ENCODE assay signal across 12 cellular contexts in the genomic region with DNA sequence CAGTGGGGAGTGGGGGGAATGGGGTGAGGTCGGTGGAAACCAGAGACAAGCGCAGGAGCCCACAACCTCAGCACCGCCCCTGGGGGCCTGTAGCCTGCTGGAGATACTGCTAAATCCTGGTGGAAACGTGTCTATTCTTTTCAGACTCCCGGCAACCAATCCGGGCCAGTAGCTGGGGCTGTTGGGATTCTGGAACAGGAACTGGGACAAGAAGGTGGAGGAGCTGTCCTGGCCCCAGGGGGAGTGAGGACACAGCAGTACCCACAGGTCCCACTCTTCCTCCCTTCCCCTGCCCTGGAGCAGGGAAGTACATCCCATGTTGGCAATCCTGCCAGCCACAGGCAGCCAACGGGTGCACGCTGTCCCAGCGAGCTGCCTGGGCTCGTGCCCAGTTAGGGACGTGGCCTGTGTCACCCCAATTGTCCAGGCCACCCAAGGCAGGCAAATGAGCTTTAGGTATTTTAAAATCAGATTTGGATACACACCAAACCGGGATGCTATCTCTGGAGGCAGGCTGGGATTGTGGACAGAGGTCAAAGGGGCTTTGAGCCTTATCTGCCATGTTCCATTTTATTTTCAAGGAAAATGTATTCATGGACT. TPM values are rescaled to one million over a fixed set of nuclear protein-coding genes. Genes with fewer than 3 reads are reported as not detected.
DNase-seq lines count a peak whose midpoint lies in the region; ATAC-seq and TF ChIP-seq lines count a peak whose summit lies in the region.
"Had no signal": no experiment of that assay in that cellular context is flagged by ENCODE, and none has a peak within 500 bp of the region (broad histone marks: within the 10 kb centered on the region; RNA-seq: fewer than 3 reads in every experiment).

No MANE protein-coding gene starts in this region.

- H3K36me3 ChIP-seq in Loucy (ENCODE audit: insufficient read depth, low read length) (no peaks in the 10 kb centered on the region), liver (ENCODE audit: control insufficient read depth in 4 of 4, insufficient read depth in 3 of 4, low read depth in 1 of 4, low read length in 3 of 4) (no peaks in the 10 kb centered on the region), gastrocnemius medialis (no peaks in the 10 kb centered on the region)

- H3K27me3 ChIP-seq in Loucy (ENCODE audit: insufficient read depth, low read length, poor library complexity, severe bottlenecking) = no peaks in the 10 kb centered on the region
- H3K27me3 ChIP-seq in liver (ENCODE audit: control insufficient read depth in 4 of 4, insufficient read depth in 4 of 4, low read length in 3 of 4) = no peaks in the 10 kb centered on the region
- H3K27me3 ChIP-seq in gastrocnemius medialis = no peaks in the 10 kb centered on the region

- H3K27ac Mint-ChIP-seq in stimulated activated effector memory CD8-positive, alpha-beta T cell treated with anti-CD3 and anti-CD28 coated beads, Interleukin-12 subunit alpha, Interleukin-12 subunit beta, amount 100 ng/mL, for 72 hours = no peak overlapping the region
- H3K27ac Mint-ChIP-seq in stimulated activated naive CD8-positive, alpha-beta T cell treated with anti-CD3 and anti-CD28 coated beads, Interleukin-15, amount 100 ng/mL, for 72 hours = no peak overlapping the region
- H3K27ac Mint-ChIP-seq: CD4-positive, CD25-positive, alpha-beta regulatory T cell had no signal

- TF ChIP-seq RAD21 in liver (IDR thresholded peaks at IDR 0.05) = peak; percentile 67 to 75

- in situ Hi-C loops in gastrocnemius medialis (cut with MboI; ENCODE audit: low sequenced_read_pairs in 4 of 4) = no loop called here

- no peaks in the 10 kb centered on the region for H3K9me2 ChIP-seq in Loucy (replicated peaks; ENCODE audit: low read depth, low read length)

- H3K27ac ChIP-seq in liver (ENCODE audit: low read depth in 1 of 2, low read length in 2 of 2) (peak overlapping the region; percentile 92 to 96), gastrocnemius medialis (peak overlapping the region; percentile 52 to 78 (median 58))

- H3K4me3 Mint-ChIP-seq in stimulated activated effector memory CD8-positive, alpha-beta T cell treated with anti-CD3 and anti-CD28 coated beads, Interleukin-12 subunit alpha, Interleukin-12 subunit beta, amount 100 ng/mL, for 72 hours = no peak overlapping the region
- H3K4me3 Mint-ChIP-seq in stimulated activated naive CD8-positive, alpha-beta T cell treated with anti-CD3 and anti-CD28 coated beads, Interleukin-15, amount 100 ng/mL, for 72 hours = no peak overlapping the region
- H3K4me3 Mint-ChIP-seq: CD4-positive, CD25-positive, alpha-beta regulatory T cell had no signal

- no peaks in the 10 kb centered on the region for H4K20me1 ChIP-seq in Loucy (ENCODE audit: insufficient read depth, low read length, poor library complexity, severe bottlenecking)

- peak overlapping the region; percentile 36 for H3K4me2 ChIP-seq in Loucy (ENCODE audit: low read depth, low read length, poor library complexity, severe bottlenecking)

- intact Hi-C loops in gastrocnemius medialis (cut with DNase I; ENCODE audit: low total_unique reads) = no loop called here

- H3K27me3 Mint-ChIP-seq in stimulated activated naive CD8-positive, alpha-beta T cell treated with anti-CD3 and anti-CD28 coated beads, Interleukin-15, amount 100 ng/mL, for 72 hours = no peaks in the 10 kb centered on the region
- H3K27me3 Mint-ChIP-seq: CD4-positive, CD25-positive, alpha-beta regulatory T cell had no signal

- H3K9me3 Mint-ChIP-seq in stimulated activated effector memory CD8-positive, alpha-beta T cell treated with anti-CD3 and anti-CD28 coated beads, Interleukin-12 subunit alpha, Interleukin-12 subunit beta, amount 100 ng/mL, for 72 hours = no peaks in the 10 kb centered on the region
- no peaks in the 10 kb centered on the region for H3K9me3 Mint-ChIP-seq in stimulated activated naive CD8-positive, alpha-beta T cell treated with anti-CD3 and anti-CD28 coated beads, Interleukin-15, amount 100 ng/mL, for 72 hours

- H2AFZ ChIP-seq in Loucy (ENCODE audit: low read length) = no peak overlapping the region

- H3K4me3 ChIP-seq in Loucy (ENCODE audit: low read length, poor library complexity, severe bottlenecking) (no peak overlapping the region), liver (ENCODE audit: low read depth in 1 of 3, low read length in 3 of 3) (peak overlapping the region in 1 of 3 donors; percentile 19), gastrocnemius medialis (no peak overlapping the region)

- peaks cover 63% of the 10 kb centered on the region for H3K4me1 ChIP-seq in Loucy (ENCODE audit: insufficient read depth, low read length, poor library complexity, severe bottlenecking)
- H3K4me1 ChIP-seq in liver (ENCODE audit: control insufficient read depth in 4 of 4, insufficient read depth in 4 of 4, low read length in 3 of 4) = peaks cover 44 to 61% (median 56%) of the 10 kb centered on the region in 4 donors
- H3K4me1 ChIP-seq in gastrocnemius medialis = peaks cover 28 to 54% of the 10 kb centered on the region in 2 donors

- H3F3A ChIP-seq in Loucy (ENCODE audit: low read depth) = no peaks in the 10 kb centered on the region

- H3K79me2 ChIP-seq in Loucy (ENCODE audit: insufficient read depth, low read length) = no peaks in the 10 kb centered on the region

- 28% methylated on average over 12 of the region's 12 CpGs for WGBS in liver

- DNase-seq in dermis microvascular lymphatic vessel endothelial cell (ENCODE audit: low read depth in 2 of 2) = peak; percentile 58 to 87
- DNase-seq in gastrocnemius medialis = peak in 1 of 2 donors; percentile 54
- DNase-seq in stimulated activated effector memory CD8-positive, alpha-beta T cell treated with anti-CD3 and anti-CD28 coated beads, Interleukin-12 subunit alpha, Interleukin-12 subunit beta, amount 100 ng/mL, for 72 hours (ENCODE audit: low spot score in 2 of 2) = no peak
- DNase-seq in stimulated activated naive CD8-positive, alpha-beta T cell treated with anti-CD3 and anti-CD28 coated beads, Interleukin-15, amount 100 ng/mL, for 72 hours = no peak
- no peak for DNase-seq in germinal center (ENCODE audit: low spot score)
- DNase-seq: CD4-positive, CD25-positive, alpha-beta regulatory T cell; HCEC 1CT; NCI-H446; SHP77 had no signal

- H3K36me3 Mint-ChIP-seq in stimulated activated effector memory CD8-positive, alpha-beta T cell treated with anti-CD3 and anti-CD28 coated beads, Interleukin-12 subunit alpha, Interleukin-12 subunit beta, amount 100 ng/mL, for 72 hours = peaks cover 5% of the 10 kb centered on the region

- no peaks in the 10 kb centered on the region for H3K9me3 ChIP-seq in Loucy (ENCODE audit: insufficient read depth, low read depth, low read length)
- H3K9me3 ChIP-seq in liver (ENCODE audit: control insufficient read depth in 4 of 4, low read length in 3 of 4) = no peaks in the 10 kb centered on the region
- H3K9me3 ChIP-seq in gastrocnemius medialis = no peaks in the 10 kb centered on the region

- ATAC-seq in gastrocnemius medialis (peak; percentile 42 to 46), HG03280 (IDR thresholded peaks at IDR 0.05; ENCODE audit: unreplicated experiment) (no peak)
- ATAC-seq in stimulated activated effector memory CD8-positive, alpha-beta T cell treated with anti-CD3 and anti-CD28 coated beads, Interleukin-12 subunit alpha, Interleukin-12 subunit beta, amount 100 ng/mL, for 72 hours = no peak
- ATAC-seq in stimulated activated naive CD8-positive, alpha-beta T cell treated with anti-CD3 and anti-CD28 coated beads, Interleukin-15, amount 100 ng/mL, for 72 hours = no peak

- H3K9ac ChIP-seq in Loucy (ENCODE audit: low read depth, low read length, poor library complexity, severe bottlenecking) (peak overlapping the region; percentile 57), liver (ENCODE audit: low read depth in 1 of 2, low read length in 2 of 2) (peak overlapping the region; percentile 35 to 48)

- no peak for TF ChIP-seq POLR2A in gastrocnemius medialis (IDR thresholded peaks at IDR 0.05)

- TF ChIP-seq CTCF in Loucy (conservative IDR thresholded peaks at IDR 0.05; ENCODE audit: low read length) = no peak
- TF ChIP-seq CTCF in liver (IDR thresholded peaks at IDR 0.05; ENCODE audit: low read depth, low read length, missing input control) = no peak
- TF ChIP-seq CTCF in gastrocnemius medialis (IDR thresholded peaks at IDR 0.05 in 4 of 5, conservative IDR thresholded peaks at IDR 0.05 in 1 of 5) = no peak

- H3K4me1 Mint-ChIP-seq in stimulated activated effector memory CD8-positive, alpha-beta T cell treated with anti-CD3 and anti-CD28 coated beads, Interleukin-12 subunit alpha, Interleukin-12 subunit beta, amount 100 ng/mL, for 72 hours = peaks cover 25% of the 10 kb centered on the region
- H3K4me1 Mint-ChIP-seq in stimulated activated naive CD8-positive, alpha-beta T cell treated with anti-CD3 and anti-CD28 coated beads, Interleukin-15, amount 100 ng/mL, for 72 hours = peaks cover 19% of the 10 kb centered on the region

TF ChIP-seq in liver, 16 proteins besides CTCF, POLR2A, EP300 and RAD21 (continues in another document):
- TF ChIP-seq FOXA1 (IDR thresholded peaks at IDR 0.05) = peak; percentile 82
- peak; percentile 25 for TF ChIP-seq TAF1 (conservative IDR thresholded peaks at IDR 0.05)
- peak in 1 of 2 donors; percentile 73 for TF ChIP-seq GABPA (IDR thresholded peaks at IDR 0.05 in 1 of 2, conservative IDR thresholded peaks at IDR 0.05 in 1 of 2)
- TF ChIP-seq SP1 (IDR thresholded peaks at IDR 0.05) = peak; percentile 99
- TF ChIP-seq, protein P1, sequence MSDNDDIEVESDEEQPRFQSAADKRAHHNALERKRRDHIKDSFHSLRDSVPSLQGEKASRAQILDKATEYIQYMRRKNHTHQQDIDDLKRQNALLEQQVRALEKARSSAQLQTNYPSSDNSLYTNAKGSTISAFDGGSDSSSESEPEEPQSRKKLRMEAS (IDR thresholded peaks at IDR 0.05) = peak; percentile 95
- peak; percentile 42 to 89 for TF ChIP-seq EGR1 (IDR thresholded peaks at IDR 0.05; ENCODE audit: low read depth in 2 of 2)
- TF ChIP-seq FOXA2 (IDR thresholded peaks at IDR 0.05) = peak; percentile 78
- TF ChIP-seq JUND (IDR thresholded peaks at IDR 0.05) = peak; percentile 78 to 79
- TF ChIP-seq, protein P2, sequence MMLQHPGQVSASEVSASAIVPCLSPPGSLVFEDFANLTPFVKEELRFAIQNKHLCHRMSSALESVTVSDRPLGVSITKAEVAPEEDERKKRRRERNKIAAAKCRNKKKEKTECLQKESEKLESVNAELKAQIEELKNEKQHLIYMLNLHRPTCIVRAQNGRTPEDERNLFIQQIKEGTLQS (IDR thresholded peaks at IDR 0.05) = peak; percentile 60
- TF ChIP-seq HNF4G (IDR thresholded peaks at IDR 0.05) = peak; percentile 84
- peak; percentile 99 for TF ChIP-seq RXRA (IDR thresholded peaks at IDR 0.05)

RNA-seq across cellular contexts. Expression of a gene that starts 51.8 kb away (rescaled TPM):
- total RNA-seq in dermis microvascular lymphatic vessel endothelial cell (16.9 and 34.4 TPM in 2 replicates), liver (10 to 100 TPM in 1 of 2 donors, 1 to 10 TPM in 1; 7.7 to 14.1 TPM), gastrocnemius medialis (10 to 100 TPM; 16.6 to 26.9 (median 19.4) TPM)
- polyA plus RNA-seq in liver = 10 to 100 TPM in 1 of 2 donors, 1 to 10 TPM in 1; 7.8 to 15.4 TPM

Comparison
In these comparisons a context has a peak if more than half of its experiments do, and no peak if none do; other contexts are left out.
1. DNase-seq: peak in dermis microvascular lymphatic vessel endothelial cell (2 of 2); none in stimulated activated effector memory CD8-positive, alpha-beta T cell treated with anti-CD3 and anti-CD28 coated beads, Interleukin-12 subunit alpha, Interleukin-12 subunit beta, amount 100 ng/mL, for 72 hours (0 of 2), stimulated activated naive CD8-positive, alpha-beta T cell treated with anti-CD3 and anti-CD28 coated beads, Interleukin-15, amount 100 ng/mL, for 72 hours (0 of 2) and germinal center (single experiment).
2. ATAC-seq: peak in gastrocnemius medialis (2 of 2); none in stimulated activated effector memory CD8-positive, alpha-beta T cell treated with anti-CD3 and anti-CD28 coated beads, Interleukin-12 subunit alpha, Interleukin-12 subunit beta, amount 100 ng/mL, for 72 hours (single experiment), HG03280 (single experiment) and stimulated activated naive CD8-positive, alpha-beta T cell treated with anti-CD3 and anti-CD28 coated beads, Interleukin-15, amount 100 ng/mL, for 72 hours (single experiment).